In the genomic region with DNA sequence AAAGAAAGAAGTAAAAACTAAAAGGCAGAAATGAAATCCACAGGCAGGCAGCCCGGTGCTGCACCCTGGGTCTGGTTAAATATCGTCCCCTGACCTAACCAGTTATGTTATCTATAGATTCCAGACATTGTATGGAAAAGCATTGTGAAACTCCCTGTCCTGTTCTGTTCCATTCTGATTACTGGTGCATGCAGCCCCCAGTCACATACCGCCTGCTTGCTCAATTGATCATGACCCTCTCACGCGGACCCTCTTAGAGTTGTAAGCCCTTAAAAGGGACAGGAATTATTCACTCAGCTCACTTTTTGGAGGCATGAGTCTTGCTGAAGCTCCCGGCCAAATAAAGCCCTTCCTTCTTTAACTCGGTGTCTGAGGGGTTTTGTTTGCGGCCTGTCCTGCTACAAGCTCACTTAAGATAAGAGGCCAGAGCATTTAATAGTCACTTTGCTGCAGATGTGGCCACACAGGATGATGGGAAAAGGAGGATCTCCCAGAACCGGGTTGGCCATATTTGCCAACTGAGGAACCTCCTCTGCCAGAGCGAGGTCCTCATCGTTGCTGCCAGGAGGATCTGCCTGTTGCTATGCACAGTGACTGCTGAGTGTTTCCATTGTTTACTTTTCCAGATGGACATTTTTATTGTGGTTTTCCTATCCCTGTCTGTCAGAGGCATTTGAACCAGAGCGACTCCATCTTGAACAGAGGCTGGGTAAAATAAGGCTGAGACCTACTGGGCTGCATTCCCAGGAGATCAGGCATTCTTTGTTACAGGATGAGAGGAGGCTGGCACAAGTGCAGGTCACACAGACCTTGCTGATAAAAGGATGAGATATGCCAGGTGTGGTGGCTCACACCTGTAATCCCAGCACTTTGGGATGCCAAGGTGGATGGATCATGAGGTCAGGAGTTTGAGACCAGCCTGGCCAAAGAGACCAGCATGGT, we compare ENCODE assay signal across 34 cellular contexts. TPM values are rescaled to one million over a fixed set of nuclear protein-coding genes. Genes with fewer than 3 reads are reported as not detected.
DNase-seq lines count a peak whose midpoint lies in the region; ATAC-seq and TF ChIP-seq lines count a peak whose summit lies in the region.
"Had no signal": no experiment of that assay in that cellular context is flagged by ENCODE, and none has a peak within 500 bp of the region (broad histone marks: within the 10 kb centered on the region; RNA-seq: fewer than 3 reads in every experiment).

No MANE protein-coding gene starts in this region.

- in situ Hi-C loops in GM23248 (cut with MboI) = no loop called here

- peak overlapping the region; percentile 75 for H4K8ac ChIP-seq in mesenchymal stem cell (ENCODE audit: low read length)

- H3K27ac ChIP-seq in GM23248 = no peak overlapping the region
- H3K27ac ChIP-seq in mesenchymal stem cell (ENCODE audit: low read length, poor library complexity, severe bottlenecking) = no peak overlapping the region
- H3K27ac ChIP-seq in upper lobe of right lung = no peak overlapping the region
- H3K27ac ChIP-seq: BLaER1, brain microvascular endothelial cell, hepatocyte, lower lobe of right lung, Peyer's patch, right lobe of liver, spleen, testis, WERI-Rb-1 had no signal

- no peak overlapping the region for H3K18ac ChIP-seq in mesenchymal stem cell (ENCODE audit: low read depth in 1 of 2, low read length in 2 of 2)

- DNase-seq in NCI-H510A treated with DMSO at 0.1 percent for 48 hours (lab: John Stamatoyannopoulos, UW) = peak; percentile 26
- no peak for DNase-seq in NCI-H510A (lab: John Stamatoyannopoulos, UW)
- peak; percentile 17 for DNase-seq in GM23248
- DNase-seq in OCI-M1 (lab: John Stamatoyannopoulos, UW) = peak; percentile 89
- no peak for DNase-seq in mesenchymal stem cell
- DNase-seq in ecto neural progenitor cell (ENCODE audit: low spot score) = no peak
- no peak for DNase-seq in upper lobe of right lung
- DNase-seq: ACHN; activated CD4-positive, alpha-beta T cell treated with anti-CD3 and anti-CD28 coated beads, Interleukin-2, amount 10 ng/mL, durations not matched to agents 24 days and 14 days; activated CD8-positive, alpha-beta memory T cell treated with anti-CD3 and anti-CD28 coated beads for 24 hours; activated effector memory CD4-positive, alpha-beta T cell treated with Interleukin-2 at 50 U/mL for 16 hours; activated T-cell treated with anti-CD3 and anti-CD28 coated beads, Interleukin-2, amount 50 U/mL, for 1 hour; amygdala; brain microvascular endothelial cell; cerebellar nuclear complex; DMS79; GDM1; lower lobe of right lung; naive thymus-derived CD8-positive, alpha-beta T cell; NCI-H1048; NCI-H524; right lobe of liver; SHP77 treated with DMSO at 0.1 percent for 48 hours; spleen; stimulated activated CD4-positive, alpha-beta T cell treated with anti-CD3 and anti-CD28 coated beads, Interleukin-2, amount 100 ng/mL, for 24 hours; testis; WERI-Rb-1 had no signal

- no peak overlapping the region for H3K14ac ChIP-seq in mesenchymal stem cell (ENCODE audit: low read length in 2 of 2)

- WGBS in GM23248 (ENCODE audit: low coverage in 1 of 2, low lambda C conversion rate in 2 of 2, missing lambda C conversion rate in 2 of 2), 2 experiments = 51 to 54% methylated on average over 12 of the region's 12 CpGs
- 89% methylated on average over 12 of the region's 12 CpGs for WGBS in mesenchymal stem cell

- H3K4me3 ChIP-seq in GM23248 (no peak overlapping the region), mesenchymal stem cell (ENCODE audit: insufficient read depth in 1 of 2, low read depth in 1 of 2, low read length in 2 of 2) (no peak overlapping the region), upper lobe of right lung (no peak overlapping the region)
- H3K4me3 ChIP-seq: BLaER1, GM23338, hepatocyte, lower lobe of right lung, Peyer's patch, right lobe of liver, spleen, testis had no signal

- no peak overlapping the region for H2AFZ ChIP-seq in GM23248
- no peak overlapping the region for H2AFZ ChIP-seq in mesenchymal stem cell (ENCODE audit: low read depth, low read length)
- H2AFZ ChIP-seq: GM23338, hepatocyte had no signal

- H3K9ac ChIP-seq in GM23248 (no peak overlapping the region), mesenchymal stem cell (ENCODE audit: low read length) (no peak overlapping the region)
- H3K9ac ChIP-seq: BLaER1 had no signal

- no peak for ATAC-seq in upper lobe of right lung
- ATAC-seq: activated naive CD4-positive, alpha-beta T cell treated with anti-CD3 and anti-CD28 coated beads, Interleukin-2, amount 50 U/mL, for 72 hours; GM23338; lower lobe of right lung; naive thymus-derived CD8-positive, alpha-beta T cell; right lobe of liver had no signal

- no peak overlapping the region for H3K4me2 ChIP-seq in GM23248 (ENCODE audit: unreplicated experiment)
- no peak overlapping the region for H3K4me2 ChIP-seq in mesenchymal stem cell (ENCODE audit: low read length, poor library complexity, severe bottlenecking)
- H3K4me2 ChIP-seq: BLaER1, hepatocyte had no signal

- no peak for TF ChIP-seq CTCF in upper lobe of right lung (IDR thresholded peaks at IDR 0.05)

- no peaks in the 10 kb centered on the region for H3K79me1 ChIP-seq in mesenchymal stem cell (replicated peaks; ENCODE audit: low read length, poor library complexity, severe bottlenecking)

- H3F3A ChIP-seq in GM23248 (ENCODE audit: insufficient read depth) = no peaks in the 10 kb centered on the region

- H3K79me2 ChIP-seq in GM23248 (ENCODE audit: insufficient read depth) = no peaks in the 10 kb centered on the region
- H3K79me2 ChIP-seq: hepatocyte had no signal

- no peak overlapping the region for H2BK15ac ChIP-seq in mesenchymal stem cell (ENCODE audit: low read depth, poor library complexity, severe bottlenecking)

- no peak overlapping the region for H4K91ac ChIP-seq in mesenchymal stem cell (ENCODE audit: low read length)

- no peak overlapping the region for H2BK12ac ChIP-seq in mesenchymal stem cell (ENCODE audit: low read length in 2 of 2)

- H2AK5ac ChIP-seq in mesenchymal stem cell (ENCODE audit: low read length, severe bottlenecking) = no peak overlapping the region

- H2BK5ac ChIP-seq in mesenchymal stem cell (ENCODE audit: low read depth, low read length, poor library complexity, severe bottlenecking) = no peak overlapping the region

- H3K23ac ChIP-seq in mesenchymal stem cell (ENCODE audit: low read length in 2 of 2) = no peak overlapping the region

- H3K9me2 ChIP-seq in GM23248 (ENCODE audit: insufficient read depth) = no peaks in the 10 kb centered on the region

- no peaks in the 10 kb centered on the region for H3K9me3 ChIP-seq in GM23248 (ENCODE audit: low read depth)
- H3K9me3 ChIP-seq in mesenchymal stem cell (ENCODE audit: control insufficient read depth, low read length) = no peaks in the 10 kb centered on the region
- H3K9me3 ChIP-seq in upper lobe of right lung = no peaks in the 10 kb centered on the region
- H3K9me3 ChIP-seq: BLaER1, lower lobe of right lung, Peyer's patch, right lobe of liver, testis had no signal

- H3K4me1 ChIP-seq in GM23248 (ENCODE audit: insufficient read depth) (peaks cover 13% of the 10 kb centered on the region), mesenchymal stem cell (ENCODE audit: control insufficient read depth, insufficient read depth, low read depth, low read length) (no peaks in the 10 kb centered on the region), upper lobe of right lung (no peaks in the 10 kb centered on the region)
- H3K4me1 ChIP-seq: BLaER1, lower lobe of right lung, Peyer's patch, right lobe of liver, testis had no signal

- H3K36me3 ChIP-seq in GM23248 (ENCODE audit: low read depth) (no peaks in the 10 kb centered on the region), mesenchymal stem cell (ENCODE audit: control insufficient read depth in 1 of 2, insufficient read depth in 2 of 2, low read depth in 1 of 2, low read length in 2 of 2) (no peaks in the 10 kb centered on the region), upper lobe of right lung (no peaks in the 10 kb centered on the region)
- H3K36me3 ChIP-seq: BLaER1, brain microvascular endothelial cell, lower lobe of right lung, Peyer's patch, right lobe of liver, spleen, WERI-Rb-1 had no signal

- H4K20me1 ChIP-seq in GM23248 (ENCODE audit: insufficient read depth) = no peaks in the 10 kb centered on the region
- H4K20me1 ChIP-seq: BLaER1 had no signal

- no peaks in the 10 kb centered on the region for H3K27me3 ChIP-seq in GM23248 (replicated peaks; ENCODE audit: insufficient read depth)
- H3K27me3 ChIP-seq in mesenchymal stem cell (ENCODE audit: control insufficient read depth in 1 of 2, insufficient read depth in 1 of 2, low read length in 2 of 2) = peaks cover 0 to 51% of the 10 kb centered on the region in 2 experiments
- H3K27me3 ChIP-seq in upper lobe of right lung = no peaks in the 10 kb centered on the region
- H3K27me3 ChIP-seq: BLaER1, brain microvascular endothelial cell, Peyer's patch, right lobe of liver, testis had no signal

- no peak overlapping the region for H2BK120ac ChIP-seq in mesenchymal stem cell (ENCODE audit: low read depth, low read length)

- intact Hi-C loops in upper lobe of right lung (cut with DNase I) = no loop called here

- H3K4ac ChIP-seq in mesenchymal stem cell (ENCODE audit: low read depth in 1 of 2, low read length in 2 of 2) = no peak overlapping the region

RNA-seq across cellular contexts. Expression of a gene that starts 10.2 kb away (rescaled TPM):
- 1.8 TPM in 2 replicates for total RNA-seq in GM23248 (2014; rRNA removed; shearing (Covaris generic))
- 0.38 and 1.1 TPM in 2 replicates for polyA plus RNA-seq in GM23248 (2016; fragmentation: Nextera tagmentation; extraction: Ambion mirVana)
- polyA plus RNA-seq in mesenchymal stem cell (2013, experiment 1 of 2) = 134 TPM
- 133 TPM for polyA plus RNA-seq in mesenchymal stem cell (2013, experiment 2 of 2)
- 139 TPM for total RNA-seq in upper lobe of right lung
- total RNA-seq: HT-29; naive thymus-derived CD8-positive, alpha-beta T cell had no signal
- polyA plus RNA-seq: IgD-negative memory B cell; naive thymus-derived CD8-positive, alpha-beta T cell had no signal

Comparison
In these comparisons a context has a peak if more than half of its experiments do, and no peak if none do; other contexts are left out.
1. DNase-seq: peak in NCI-H510A treated with DMSO at 0.1 percent for 48 hours (single experiment), GM23248 (single experiment) and OCI-M1 (single experiment); none in NCI-H510A (single experiment), mesenchymal stem cell (single experiment), ecto neural progenitor cell (single experiment) and upper lobe of right lung (single experiment).
2. RNA of a gene that starts 10.2 kb away (total RNA-seq): 139 TPM in upper lobe of right lung (single experiment); 1.8 TPM in GM23248; every median in the first group is over 10 times any median in the second.